28 cellular contexts compared by ENCODE assay signal in the genomic region with DNA sequence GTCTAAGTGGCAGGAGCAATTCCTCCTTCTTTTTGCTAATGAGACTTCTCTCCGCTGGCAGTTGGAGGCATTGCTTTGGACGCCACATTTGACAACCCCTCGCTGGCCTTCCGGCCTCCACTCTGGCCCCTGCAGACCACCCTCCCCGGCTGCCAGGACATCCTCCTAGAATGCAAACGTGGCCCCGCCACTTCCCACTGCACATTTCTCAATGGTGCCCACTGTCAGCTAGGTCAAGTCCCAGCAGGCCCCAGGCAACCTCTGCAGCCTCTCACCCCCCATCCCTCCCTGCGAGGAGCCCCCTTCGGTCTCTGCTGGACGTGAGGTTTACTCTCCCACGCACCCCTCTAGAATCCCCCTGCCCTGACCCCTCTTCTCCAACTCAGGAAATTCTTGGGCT.
"Had no signal": no experiment of that assay in that cellular context is flagged by ENCODE, and none has a peak within 500 bp of the region (broad histone marks: within the 10 kb centered on the region; RNA-seq: fewer than 3 reads in every experiment).

No MANE protein-coding gene starts in this region.

- H3K79me2 ChIP-seq: hepatocyte had no signal

- FAIRE-seq: endometrium, frontal cortex, kidney had no signal

- H3K4me1 ChIP-seq: colonic mucosa, esophagus squamous epithelium, foreskin keratinocyte, lower lobe of right lung had no signal

- H3K27ac Mint-ChIP-seq: dendritic cell treated with granulocyte-macrophage colony-stimulating factor and Interleukin-4, amounts not matched to agents 40 ng/mL and 50 ng/mL, for 4 days; effector memory CD8-positive, alpha-beta T cell; endodermal cell; immature natural killer cell; mesothelial cell of epicardium had no signal

- H3K36me3 Mint-ChIP-seq: immature natural killer cell, mesothelial cell of epicardium had no signal

- H3K9me3 ChIP-seq: colonic mucosa, esophagus squamous epithelium, gastroesophageal sphincter, heart left ventricle, left ventricle myocardium inferior, lower lobe of right lung, mucosa of descending colon had no signal

- H3K27ac ChIP-seq: colonic mucosa, epithelial cell of prostate, esophagus squamous epithelium, foreskin keratinocyte, gastroesophageal sphincter, heart left ventricle, hepatocyte, left ventricle myocardium inferior, lower lobe of right lung had no signal

- H3K36me3 ChIP-seq: colonic mucosa, esophagus squamous epithelium, gastroesophageal sphincter, heart left ventricle, left ventricle myocardium inferior, lower lobe of right lung had no signal

- H3K9me3 Mint-ChIP-seq: dendritic cell treated with granulocyte-macrophage colony-stimulating factor and Interleukin-4, amounts not matched to agents 40 ng/mL and 50 ng/mL, for 4 days; effector memory CD8-positive, alpha-beta T cell; immature natural killer cell had no signal

- H3K4me3 ChIP-seq: colonic mucosa, esophagus squamous epithelium, gastroesophageal sphincter, heart left ventricle, hepatocyte, left ventricle myocardium inferior, lower lobe of right lung, mucosa of descending colon had no signal

- H3K4me3 Mint-ChIP-seq: dendritic cell treated with granulocyte-macrophage colony-stimulating factor and Interleukin-4, amounts not matched to agents 40 ng/mL and 50 ng/mL, for 4 days; effector memory CD8-positive, alpha-beta T cell; endodermal cell; immature natural killer cell; mesothelial cell of epicardium had no signal

- ATAC-seq: effector memory CD8-positive, alpha-beta T cell; esophagus mucosa; foreskin keratinocyte; gastroesophageal sphincter; heart left ventricle; left colon; left lobe of liver; lower lobe of right lung; mucosa of descending colon had no signal

- H3K27me3 ChIP-seq: colonic mucosa had no signal

- DNase-seq: colonic mucosa; cortex of kidney; effector CD8-positive, alpha-beta T cell; effector memory CD8-positive, alpha-beta T cell; endodermal cell; erythroblast; esophagus squamous epithelium; foreskin keratinocyte; heart left ventricle; hypothalamus; immature natural killer cell; islet precursor cell; kidney; kidney glomerular epithelial cell; left colon; left ventricle myocardium inferior; lower lobe of right lung; mesenchymal stem cell; mucosa of descending colon had no signal

- H2AFZ ChIP-seq: hepatocyte had no signal

- H3K4me2 ChIP-seq: hepatocyte had no signal
